ENCODE assay signal across 1 cellular context in genomic region chr19:40033989-40034560, GRCh38.
A peak's percentile ranks its signal among the peaks of the same experiment; 100 is the strongest.
TF ChIP-seq lines count a peak whose summit lies in the region.

No MANE protein-coding gene starts in this region.

TF ChIP-seq in HepG2, 621 proteins besides CTCF, POLR2A, EP300 and RAD21:
- no peak for TF ChIP-seq CBX5 (CRISPR knock-in tag; IDR thresholded peaks at IDR 0.05; ENCODE audit: borderline replicate concordance)
- TF ChIP-seq ZNF274 (CRISPR knock-in tag; IDR thresholded peaks at IDR 0.05), result peak; percentile 50; the same call in 1 of the 2 replicates
